28 cellular contexts compared by ENCODE assay signal in the genomic region with DNA sequence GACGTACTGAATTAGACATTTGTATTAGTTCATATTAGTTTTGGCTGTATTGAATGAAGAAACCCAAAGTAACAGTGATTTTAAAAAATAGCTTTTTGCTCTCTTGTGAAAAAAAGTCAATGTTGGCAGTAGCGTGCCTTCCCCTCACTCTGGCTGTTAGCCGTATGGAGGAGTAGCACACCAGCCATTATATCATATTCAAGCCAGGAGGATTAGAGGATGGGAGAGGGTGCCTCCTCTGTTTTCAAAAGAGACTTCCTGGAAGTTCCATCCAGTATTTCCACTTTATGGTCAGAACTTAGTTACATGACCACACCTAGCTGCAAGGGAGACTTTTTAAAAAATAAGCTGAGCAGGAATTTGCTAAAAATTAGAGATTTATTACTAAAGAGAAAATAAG. TPM values are rescaled to one million over a fixed set of nuclear protein-coding genes. Genes with fewer than 3 reads are reported as not detected.
DNase-seq lines count a peak whose midpoint lies in the region; ATAC-seq, FAIRE-seq and TF ChIP-seq lines count a peak whose summit lies in the region.
"Had no signal": no experiment of that assay in that cellular context is flagged by ENCODE, and none has a peak within 500 bp of the region (broad histone marks: within the 10 kb centered on the region; RNA-seq: fewer than 3 reads in every experiment).

No MANE protein-coding gene starts in this region.

- H3K4me1 ChIP-seq in SK-N-SH (ENCODE audit: control insufficient read depth in 1 of 2, insufficient read depth in 2 of 2, low read depth in 1 of 2, low read length in 1 of 2) (peaks cover 0 to 22% of the 10 kb centered on the region in 2 experiments; a peak in 3 of 4 replicates), astrocyte (ENCODE audit: insufficient read depth, low read length) (peaks cover 16% of the 10 kb centered on the region), upper lobe of right lung (peaks cover 16% of the 10 kb centered on the region)
- H3K4me1 ChIP-seq: parathyroid adenoma had no signal

- peak overlapping the region; percentile 2 for H3K27ac Mint-ChIP-seq in astrocyte (ENCODE audit: unreplicated experiment)
- H3K27ac Mint-ChIP-seq: activated naive CD4-positive, alpha-beta T cell treated with anti-CD3 and anti-CD28 coated beads, Interleukin-2, amount 10 ng/mL, durations not matched to agents 7 days and 5 days; activated T-helper 1 cell treated with anti-CD3 and anti-CD28 coated beads, Interleukin-12 subunit alpha, Interleukin-12 subunit beta, Interleukin-2, Interleukin-4 antibody, amounts not matched to agents 30 ng/mL and 10 ng/mL and 1 ng/mL, durations not matched to agents 14 hours and 24 hours and 36 hours; CD8-positive, alpha-beta memory T cell; natural killer cell; stimulated activated naive CD8-positive, alpha-beta T cell treated with anti-CD3 and anti-CD28 coated beads, Interleukin-15, amount 100 ng/mL, for 72 hours; type B pancreatic cell had no signal

- H2AFZ ChIP-seq in SK-N-SH (ENCODE audit: low read depth): no peak overlapping the region
- H2AFZ ChIP-seq in astrocyte (ENCODE audit: low read depth, low read length): no peak overlapping the region
- H2AFZ ChIP-seq: parathyroid adenoma had no signal

- H3K4me1 Mint-ChIP-seq in astrocyte (ENCODE audit: low read depth, unreplicated experiment): peaks cover 16% of the 10 kb centered on the region
- H3K4me1 Mint-ChIP-seq: activated naive CD4-positive, alpha-beta T cell treated with anti-CD3 and anti-CD28 coated beads, Interleukin-2, amount 10 ng/mL, durations not matched to agents 7 days and 5 days; central memory CD8-positive, alpha-beta T cell; natural killer cell; stimulated activated naive CD8-positive, alpha-beta T cell treated with anti-CD3 and anti-CD28 coated beads, Interleukin-15, amount 100 ng/mL, for 72 hours had no signal

- no peaks in the 10 kb centered on the region for H3K79me2 ChIP-seq in SK-N-SH (ENCODE audit: insufficient read depth)
- no peaks in the 10 kb centered on the region for H3K79me2 ChIP-seq in astrocyte (ENCODE audit: insufficient read depth, low read length)
- H3K79me2 ChIP-seq: parathyroid adenoma had no signal

- no peak overlapping the region for H3K4me3 Mint-ChIP-seq in astrocyte (ENCODE audit: unreplicated experiment)
- H3K4me3 Mint-ChIP-seq: activated naive CD4-positive, alpha-beta T cell treated with anti-CD3 and anti-CD28 coated beads, Interleukin-2, amount 10 ng/mL, durations not matched to agents 7 days and 5 days; activated T-helper 1 cell treated with anti-CD3 and anti-CD28 coated beads, Interleukin-12 subunit alpha, Interleukin-12 subunit beta, Interleukin-2, Interleukin-4 antibody, amounts not matched to agents 30 ng/mL and 10 ng/mL and 1 ng/mL, durations not matched to agents 14 hours and 24 hours and 36 hours; CD8-positive, alpha-beta memory T cell; central memory CD8-positive, alpha-beta T cell; natural killer cell; stimulated activated naive CD8-positive, alpha-beta T cell treated with anti-CD3 and anti-CD28 coated beads, Interleukin-15, amount 100 ng/mL, for 72 hours; type B pancreatic cell had no signal

- H3K9me3 Mint-ChIP-seq in astrocyte (ENCODE audit: unreplicated experiment): no peaks in the 10 kb centered on the region
- H3K9me3 Mint-ChIP-seq: activated naive CD4-positive, alpha-beta T cell treated with anti-CD3 and anti-CD28 coated beads, Interleukin-2, amount 10 ng/mL, durations not matched to agents 7 days and 5 days; activated T-helper 1 cell treated with anti-CD3 and anti-CD28 coated beads, Interleukin-12 subunit alpha, Interleukin-12 subunit beta, Interleukin-2, Interleukin-4 antibody, amounts not matched to agents 30 ng/mL and 10 ng/mL and 1 ng/mL, durations not matched to agents 14 hours and 24 hours and 36 hours; CD8-positive, alpha-beta memory T cell; central memory CD8-positive, alpha-beta T cell; natural killer cell; stimulated activated naive CD8-positive, alpha-beta T cell treated with anti-CD3 and anti-CD28 coated beads, Interleukin-15, amount 100 ng/mL, for 72 hours; type B pancreatic cell had no signal

- DNase-seq in SK-N-SH (no peak), astrocyte (ENCODE audit: low read depth) (no peak), omental fat pad (ENCODE audit: low spot score) (no peak), upper lobe of right lung (no peak), Kasumi-1 (lab: John Stamatoyannopoulos, UW) (no peak), kidney tubule cell (ENCODE audit: low spot score) (no peak), hippocampal formation (lab: John Stamatoyannopoulos, UW) (no peak)
- DNase-seq: activated naive CD4-positive, alpha-beta T cell treated with anti-CD3 and anti-CD28 coated beads, Interleukin-2, amount 10 ng/mL, durations not matched to agents 7 days and 5 days; CD8-positive, alpha-beta memory T cell; DMS53; heart left ventricle; KG1; left cardiac atrium; natural killer cell; NCI-H146; NCI-H2171 treated with DMSO at 0.1 percent for 48 hours; right cardiac atrium; stimulated activated naive CD8-positive, alpha-beta T cell treated with anti-CD3 and anti-CD28 coated beads, Interleukin-15, amount 100 ng/mL, for 72 hours had no signal

- peaks cover 11% of the 10 kb centered on the region for H3F3A ChIP-seq in SK-N-SH (replicated peaks; ENCODE audit: insufficient read depth)

- ATAC-seq in SK-N-SH treated with all-trans-retinoic acid at 6 μM for 48 hours (no peak), omental fat pad (ENCODE audit: low FRiP score) (peak; percentile 67), upper lobe of right lung (no peak)
- ATAC-seq: natural killer cell; stimulated activated naive CD8-positive, alpha-beta T cell treated with anti-CD3 and anti-CD28 coated beads, Interleukin-15, amount 100 ng/mL, for 72 hours had no signal

- H3K9me3 ChIP-seq in SK-N-SH: no peaks in the 10 kb centered on the region
- no peaks in the 10 kb centered on the region for H3K9me3 ChIP-seq in astrocyte (ENCODE audit: insufficient read depth, low read depth, low read length)
- no peaks in the 10 kb centered on the region for H3K9me3 ChIP-seq in upper lobe of right lung
- H3K9me3 ChIP-seq: heart left ventricle had no signal

- no peak for TF ChIP-seq RAD21 in SK-N-SH (IDR thresholded peaks at IDR 0.05; ENCODE audit: low read length)

- no peaks in the 10 kb centered on the region for H3K9me2 ChIP-seq in SK-N-SH

- TF ChIP-seq EP300 in SK-N-SH (IDR thresholded peaks at IDR 0.05; ENCODE audit: borderline replicate concordance in 1 of 2, low read depth in 1 of 2, low read length in 1 of 2): no peak

- H4K20me1 ChIP-seq in SK-N-SH (ENCODE audit: insufficient read depth) (no peaks in the 10 kb centered on the region), astrocyte (ENCODE audit: insufficient read depth, low read length) (no peaks in the 10 kb centered on the region)

- no peaks in the 10 kb centered on the region for H3K27me3 Mint-ChIP-seq in astrocyte (ENCODE audit: low read depth, unreplicated experiment)
- H3K27me3 Mint-ChIP-seq: activated naive CD4-positive, alpha-beta T cell treated with anti-CD3 and anti-CD28 coated beads, Interleukin-2, amount 10 ng/mL, durations not matched to agents 7 days and 5 days; CD8-positive, alpha-beta memory T cell; central memory CD8-positive, alpha-beta T cell; stimulated activated naive CD8-positive, alpha-beta T cell treated with anti-CD3 and anti-CD28 coated beads, Interleukin-15, amount 100 ng/mL, for 72 hours; type B pancreatic cell had no signal

- H3K9ac ChIP-seq in SK-N-SH (no peak overlapping the region), astrocyte (ENCODE audit: low read length) (no peak overlapping the region)
- H3K9ac ChIP-seq: parathyroid adenoma had no signal

- CTCF ChIA-PET in SK-N-SH (lab: Yijun Ruan, JAX): interaction anchor here (1.3 to 5.9 kb wide), 4 partner anchors 22 to 279 kb away, joined by 3 to 37 read pairs (median 8); no protein-coding TSS in a partner anchor

- peak overlapping the region in 1 of 2 experiments; percentile 12; a peak in 1 of 4 replicates for H3K4me3 ChIP-seq in SK-N-SH (ENCODE audit: low read depth in 2 of 2, low read length in 1 of 2)
- no peak overlapping the region for H3K4me3 ChIP-seq in astrocyte (ENCODE audit: insufficient read depth, low read depth, low read length)
- H3K4me3 ChIP-seq in upper lobe of right lung: no peak overlapping the region

- no peak for FAIRE-seq in astrocyte (lab: Jason Lieb, UNC)
- FAIRE-seq: GM18507 had no signal

- H3K27ac ChIP-seq in SK-N-SH (ENCODE audit: low read depth in 2 of 2, low read length in 1 of 2): peak overlapping the region; percentile 75 to 79; a peak in 3 of 4 replicates
- H3K27ac ChIP-seq in astrocyte (ENCODE audit: low read depth, low read length): peak overlapping the region; percentile 4
- peak overlapping the region; percentile 43 for H3K27ac ChIP-seq in upper lobe of right lung
- H3K27ac ChIP-seq: 22Rv1, parathyroid adenoma had no signal

- POLR2A ChIA-PET in SK-N-SH (lab: Yijun Ruan, JAX): no interaction called here

- H3K4me2 ChIP-seq in SK-N-SH (peak overlapping the region; percentile 5; the same call in 1 of the 2 replicates), astrocyte (ENCODE audit: low read length) (peak overlapping the region; percentile 59)

- no peaks in the 10 kb centered on the region for H3K27me3 ChIP-seq in SK-N-SH (ENCODE audit: insufficient read depth)
- no peaks in the 10 kb centered on the region for H3K27me3 ChIP-seq in astrocyte (ENCODE audit: insufficient read depth, low read length)
- H3K27me3 ChIP-seq in upper lobe of right lung: no peaks in the 10 kb centered on the region
- H3K27me3 ChIP-seq: heart left ventricle had no signal

- 98% methylated on average over 3 of the region's 3 CpGs for WGBS in SK-N-SH (ENCODE audit: low lambda C conversion rate)

- intact Hi-C loops in upper lobe of right lung (cut with DNase I): no loop called here

- peaks cover 3% of the 10 kb centered on the region for H3K36me3 Mint-ChIP-seq in astrocyte (ENCODE audit: low read depth, unreplicated experiment)

- peaks cover 52 to 72% of the 10 kb centered on the region in 2 experiments for H3K36me3 ChIP-seq in SK-N-SH (replicated peaks in 1 of 2; ENCODE audit: control insufficient read depth in 1 of 2, insufficient read depth in 2 of 2, low read length in 1 of 2)
- peaks cover 16% of the 10 kb centered on the region for H3K36me3 ChIP-seq in astrocyte (ENCODE audit: insufficient read depth, low read length)
- H3K36me3 ChIP-seq in upper lobe of right lung: peaks cover 77% of the 10 kb centered on the region

- TF ChIP-seq CTCF in SK-N-SH (IDR thresholded peaks at IDR 0.05): no peak
- no peak for TF ChIP-seq CTCF in astrocyte (IDR thresholded peaks at IDR 0.05; ENCODE audit: insufficient read depth, low read depth, low read length)
- TF ChIP-seq CTCF in omental fat pad (IDR thresholded peaks at IDR 0.05): no peak
- no peak for TF ChIP-seq CTCF in upper lobe of right lung (IDR thresholded peaks at IDR 0.05)

TF ChIP-seq in SK-N-SH treated with all-trans-retinoic acid at 6 μM for 48 hours, 23 proteins besides CTCF, POLR2A, EP300 and RAD21 (continues in another document):
- no peak for TF ChIP-seq OSR1 (CRISPR knock-in tag; IDR thresholded peaks at IDR 0.05)

RNA-seq across cellular contexts. Expression of a gene that starts 41.2 kb away (rescaled TPM):
- polyA plus RNA-seq in SK-N-SH (2012; rRNA removed): not detected in 2 replicates
- polyA plus RNA-seq in SK-N-SH (2012; cell fraction: cytosol; rRNA removed): not detected in 2 replicates
- polyA plus RNA-seq in SK-N-SH (2012; cell fraction: nucleus; rRNA removed): 0.08 and 0.27 TPM in 2 replicates
- total RNA-seq in astrocyte (0.67 and 1.6 TPM in 2 replicates), omental fat pad (1 to 10 TPM in 2 of 4 donors, not detected in 2; 1.7 to 2.3 TPM), upper lobe of right lung (3.3 TPM)
- total RNA-seq: H4, HT-29, RPMI7951 had no signal
- polyA plus RNA-seq: CD8-positive, alpha-beta memory T cell had no signal

Comparison
In these comparisons a context has a peak if more than half of its experiments do, and no peak if none do; other contexts are left out.
1. H3K27ac ChIP-seq: peak in every context shown above with its lines; median percentile 77 in SK-N-SH; 43 in upper lobe of right lung; 4 in astrocyte.